ENCODE assay signal across 22 cellular contexts in the genomic region with DNA sequence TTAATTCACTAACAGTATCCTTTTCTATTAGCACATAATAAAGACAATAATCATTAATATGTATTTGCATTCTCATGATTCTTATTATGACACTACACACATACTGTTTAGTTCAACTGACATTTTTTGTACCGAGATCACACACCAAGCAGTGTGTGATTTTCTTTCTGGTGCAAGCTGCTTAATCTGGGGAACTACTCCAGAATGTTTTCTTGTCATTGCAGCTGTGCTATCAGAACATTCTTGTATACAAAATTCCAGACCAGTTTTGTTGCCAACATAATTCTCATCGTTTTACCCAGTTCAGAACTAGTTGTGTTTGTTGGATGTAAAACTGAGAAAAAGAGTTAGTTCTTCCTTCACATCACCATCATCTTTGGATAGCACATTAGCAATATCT. TPM values are rescaled to one million over a fixed set of nuclear protein-coding genes. Genes with fewer than 3 reads are reported as not detected.
DNase-seq lines count a peak whose midpoint lies in the region; ATAC-seq and TF ChIP-seq lines count a peak whose summit lies in the region.
"Had no signal": no experiment of that assay in that cellular context is flagged by ENCODE, and none has a peak within 500 bp of the region (broad histone marks: within the 10 kb centered on the region; RNA-seq: fewer than 3 reads in every experiment).

No MANE protein-coding gene starts in this region.

- ATAC-seq in HG02759 (IDR thresholded peaks at IDR 0.05; ENCODE audit: unreplicated experiment), result no peak

- BruUV-seq in PC-9 (replicated peaks; lab: Mats Ljungman, UMichigan), result no TSS peak

- H3K4me1 Mint-ChIP-seq in activated CD4-positive, alpha-beta memory T cell treated with anti-CD3 and anti-CD28 coated beads, Interleukin-2, amount 10 ng/mL, durations not matched to agents 7 days and 5 days, result peaks cover 6% of the 10 kb centered on the region

- POLR2A ChIA-PET in activated CD4-positive, alpha-beta memory T cell treated with anti-CD3 and anti-CD28 coated beads, Interleukin-2, amount 10 ng/mL, durations not matched to agents 7 days and 5 days (lab: Charles Lee), result no interaction called here
- POLR2A ChIA-PET in PC-9 (lab: Charles Lee; ENCODE audit: unreplicated experiment), result no interaction called here

- H3K9me3 ChIP-seq in fibroblast of lung (ENCODE audit: control insufficient read depth, insufficient read depth, low read depth, low read length), result no peaks in the 10 kb centered on the region
- H3K9me3 ChIP-seq in PC-9 (ENCODE audit: insufficient read depth, low read depth), result no peaks in the 10 kb centered on the region
- H3K9me3 ChIP-seq: SK-N-SH had no signal

- intact Hi-C loops in PC-9 (cut with micrococcal nuclease; ENCODE audit: unreplicated experiment), result no loop called here

- H3K27ac ChIP-seq in fibroblast of lung (ENCODE audit: insufficient read depth, low read length) (no peak overlapping the region), PC-9 (no peak overlapping the region)
- H3K27ac ChIP-seq: HL-60 had no signal

- no peak for TF ChIP-seq CTCF in fibroblast of lung (conservative IDR thresholded peaks at IDR 0.05 in 1 of 2, IDR thresholded peaks at IDR 0.05 in 1 of 2; ENCODE audit: low read depth in 1 of 2, low read length in 2 of 2)
- no peak for TF ChIP-seq CTCF in PC-9 (conservative IDR thresholded peaks at IDR 0.05)

- H3F3A ChIP-seq in PC-9 (ENCODE audit: insufficient read depth, low read depth), result no peaks in the 10 kb centered on the region

- DNase-seq in AG08396 (ENCODE audit: low spot score), result peak; percentile 25
- DNase-seq in amniotic epithelial cell (ENCODE audit: low read depth), result peak; percentile 29
- DNase-seq in fibroblast of lung (ENCODE audit: low read depth in 2 of 2), result peak; percentile 7 to 21
- peak; percentile 18 for DNase-seq in myocyte (ENCODE audit: low read depth)
- DNase-seq in activated CD4-positive, alpha-beta memory T cell treated with anti-CD3 and anti-CD28 coated beads, Interleukin-2, amount 10 ng/mL, durations not matched to agents 7 days and 5 days, result no peak
- no peak for DNase-seq in PC-9
- DNase-seq: C1 segment of cervical spinal cord; CD4-positive, alpha-beta memory T cell; COR-L47; DMS53; GOT3; HCEC 1CT; Karpas-422; NCI-H1105; NCI-H1436 treated with DMSO at 0.1 percent for 48 hours; NCI-H187 treated with DMSO at 0.1 percent for 48 hours; NCI-H446; NCI-H524 treated with DMSO at 0.1 percent for 48 hours; NCI-H774; SK-N-SH had no signal

- H3K79me2 ChIP-seq in fibroblast of lung (ENCODE audit: control insufficient read depth, insufficient read depth, low read length) (no peaks in the 10 kb centered on the region), PC-9 (ENCODE audit: low read depth) (peaks cover 18% of the 10 kb centered on the region; the same call in 1 of the 2 replicates)

- H3K9me2 ChIP-seq in PC-9 (ENCODE audit: insufficient read depth), result no peaks in the 10 kb centered on the region
- H3K9me2 ChIP-seq: SK-N-SH had no signal

- H4K20me1 ChIP-seq in fibroblast of lung (ENCODE audit: control insufficient read depth, extremely low read depth, insufficient read depth, low read length) (no peaks in the 10 kb centered on the region), PC-9 (ENCODE audit: insufficient read depth) (no peaks in the 10 kb centered on the region)

- H3K36me3 ChIP-seq in fibroblast of lung (ENCODE audit: control insufficient read depth, insufficient read depth, low read length) (no peaks in the 10 kb centered on the region), PC-9 (ENCODE audit: low read depth) (no peaks in the 10 kb centered on the region)

- CTCF ChIA-PET in activated CD4-positive, alpha-beta memory T cell treated with anti-CD3 and anti-CD28 coated beads, Interleukin-2, amount 10 ng/mL, durations not matched to agents 7 days and 5 days (lab: Charles Lee), result no interaction called here
- CTCF ChIA-PET in PC-9 (lab: Charles Lee), result no interaction called here

- H2AFZ ChIP-seq in fibroblast of lung (ENCODE audit: low read length) (no peak overlapping the region), PC-9 (no peak overlapping the region)

- no peak overlapping the region for H3K9ac ChIP-seq in fibroblast of lung (ENCODE audit: insufficient read depth, low read length)
- H3K9ac ChIP-seq: SK-N-SH had no signal

- H3K27me3 Mint-ChIP-seq in activated CD4-positive, alpha-beta memory T cell treated with anti-CD3 and anti-CD28 coated beads, Interleukin-2, amount 10 ng/mL, durations not matched to agents 7 days and 5 days, result no peaks in the 10 kb centered on the region
- H3K27me3 Mint-ChIP-seq: CD4-positive, alpha-beta memory T cell had no signal

- H3K36me3 Mint-ChIP-seq in activated CD4-positive, alpha-beta memory T cell treated with anti-CD3 and anti-CD28 coated beads, Interleukin-2, amount 10 ng/mL, durations not matched to agents 7 days and 5 days (ENCODE audit: low read depth), result peaks cover 2% of the 10 kb centered on the region

- H3K4me3 Mint-ChIP-seq in activated CD4-positive, alpha-beta memory T cell treated with anti-CD3 and anti-CD28 coated beads, Interleukin-2, amount 10 ng/mL, durations not matched to agents 7 days and 5 days, result no peak overlapping the region
- H3K4me3 Mint-ChIP-seq: CD4-positive, alpha-beta memory T cell had no signal

- no peak overlapping the region for H3K27ac Mint-ChIP-seq in activated CD4-positive, alpha-beta memory T cell treated with anti-CD3 and anti-CD28 coated beads, Interleukin-2, amount 10 ng/mL, durations not matched to agents 7 days and 5 days
- H3K27ac Mint-ChIP-seq: CD4-positive, alpha-beta memory T cell had no signal

- no peaks in the 10 kb centered on the region for H3K9me3 Mint-ChIP-seq in activated CD4-positive, alpha-beta memory T cell treated with anti-CD3 and anti-CD28 coated beads, Interleukin-2, amount 10 ng/mL, durations not matched to agents 7 days and 5 days
- H3K9me3 Mint-ChIP-seq: CD4-positive, alpha-beta memory T cell had no signal

- H3K4me1 ChIP-seq in fibroblast of lung (ENCODE audit: control insufficient read depth, extremely low read depth, insufficient read depth, low read length) (no peaks in the 10 kb centered on the region), PC-9 (replicated peaks; ENCODE audit: insufficient read depth) (no peaks in the 10 kb centered on the region)

- H3K4me3 ChIP-seq in fibroblast of lung (replicated peaks in 1 of 4; ENCODE audit: control extremely low read depth in 1 of 4, insufficient read depth in 1 of 4, low read depth in 3 of 4, low read length in 4 of 4) (no peak overlapping the region), PC-9 (no peak overlapping the region)

- no peak overlapping the region for H3K4me2 ChIP-seq in fibroblast of lung (ENCODE audit: extremely low read depth, insufficient read depth, low read length)
- H3K4me2 ChIP-seq in PC-9, result no peak overlapping the region
- H3K4me2 ChIP-seq: SK-N-SH had no signal

- H3K27me3 ChIP-seq in fibroblast of lung (ENCODE audit: control insufficient read depth, insufficient read depth, low read length) (no peaks in the 10 kb centered on the region), PC-9 (ENCODE audit: insufficient read depth, low read depth) (no peaks in the 10 kb centered on the region)

RNA-seq across cellular contexts. Expression of a gene that starts 37.4 kb away (rescaled TPM):
- 11.3 and 12.7 TPM in 2 replicates for total RNA-seq in fibroblast of lung
- polyA plus RNA-seq in fibroblast of lung, result 20.0 and 24.2 TPM in 2 replicates
- 17.6 and 21.4 TPM in 2 replicates for polyA plus RNA-seq in fibroblast of lung (2012)
- polyA minus RNA-seq in fibroblast of lung (ENCODE audit: low replicate concordance), result 28.0 and 44.2 TPM in 2 replicates
- total RNA-seq in myocyte, result 11.3 and 12.7 TPM in 2 replicates
- 28.5 TPM for polyA plus RNA-seq in myocyte (2012)
- total RNA-seq in activated CD4-positive, alpha-beta memory T cell treated with anti-CD3 and anti-CD28 coated beads, Interleukin-2, amount 10 ng/mL, durations not matched to agents 7 days and 5 days, result 10 to 100 TPM; 13.1 to 14.1 TPM
- total RNA-seq in PC-9 (2021), result 21.6 and 31.7 TPM in 2 replicates

Comparison
In these comparisons a context has a peak if more than half of its experiments do, and no peak if none do; other contexts are left out.
1. DNase-seq: peak in AG08396 (single experiment), amniotic epithelial cell (single experiment), fibroblast of lung (2 of 2) and myocyte (single experiment); none in activated CD4-positive, alpha-beta memory T cell treated with anti-CD3 and anti-CD28 coated beads, Interleukin-2, amount 10 ng/mL, durations not matched to agents 7 days and 5 days (single experiment) and PC-9 (0 of 2).